29 cellular contexts compared by ENCODE assay signal in the genomic region with DNA sequence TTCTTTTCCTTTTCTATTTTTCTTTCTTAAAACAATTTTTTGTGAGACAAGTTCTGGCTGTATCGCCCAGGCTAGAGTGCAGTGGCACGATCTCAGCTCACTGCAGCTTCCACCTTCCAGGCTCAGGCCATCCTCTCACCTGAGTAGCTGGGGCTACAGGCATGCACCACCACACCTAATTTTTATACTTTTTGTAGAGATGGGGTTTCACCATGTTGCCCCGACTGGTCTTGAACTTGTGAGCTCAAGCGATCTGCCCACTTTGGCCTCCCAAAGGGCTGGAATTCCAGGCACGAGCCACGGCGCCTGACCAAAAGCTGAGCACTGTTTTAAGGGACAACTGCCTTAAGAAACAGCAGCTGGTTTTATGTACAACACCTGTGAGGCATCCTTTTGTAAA. TPM values are rescaled to one million over a fixed set of nuclear protein-coding genes. Genes with fewer than 3 reads are reported as not detected.
"Had no signal": no experiment of that assay in that cellular context is flagged by ENCODE, and none has a peak within 500 bp of the region (broad histone marks: within the 10 kb centered on the region; RNA-seq: fewer than 3 reads in every experiment).

No MANE protein-coding gene starts in this region.

- H3K27ac ChIP-seq: coronary artery, esophagus squamous epithelium, neutrophil, pancreas, sigmoid colon, testis, tibial artery, upper lobe of left lung, uterus had no signal

- ATAC-seq: left lobe of liver; mucosa of descending colon; natural killer cell treated with Interleukin-12 subunit alpha and Interleukin-12 subunit beta and Interleukin-15 and Interleukin-18, amount 100 ng/mL, for 72 hours; pancreas; stimulated activated effector memory CD8-positive, alpha-beta T cell treated with anti-CD3 and anti-CD28 coated beads, Interleukin-12 subunit alpha, Interleukin-12 subunit beta, amount 100 ng/mL, for 72 hours had no signal

- FAIRE-seq: endometrium, keratinocyte, pancreas had no signal

- H3K4me1 ChIP-seq: pancreas, sigmoid colon, testis, uterus had no signal

- H3K9me3 ChIP-seq: esophagus squamous epithelium, mucosa of descending colon, neutrophil, pancreas, sigmoid colon, testis, upper lobe of left lung, uterus had no signal

- DNase-seq: dermis blood vessel endothelial cell; effector memory CD4-positive, alpha-beta T cell; erythroblast; esophagus squamous epithelium; foreskin melanocyte; glutamatergic neuron; hypothalamus; immature natural killer cell; mucosa of descending colon; naive B cell; pancreas; retina; sigmoid colon; stimulated activated CD4-positive, alpha-beta T cell treated with anti-CD3 and anti-CD28 coated beads, Interleukin-2, amount 100 ng/mL, for 24 hours; stimulated activated CD4-positive, alpha-beta T cell treated with anti-CD3 and anti-CD28 coated beads, Interleukin-4, amount 100 ng/mL, for 24 hours; stimulated activated naive CD4-positive, alpha-beta T cell treated with Interleukin-2 at 50 U/mL for 16 hours; substantia nigra; testis; upper lobe of left lung; uterus had no signal

- H3K36me3 ChIP-seq: esophagus squamous epithelium, neutrophil, pancreas, sigmoid colon, tibial artery, upper lobe of left lung, uterus had no signal

- H3K4me3 ChIP-seq: coronary artery, esophagus squamous epithelium, lung, mucosa of descending colon, pancreas, sigmoid colon, testis, tibial artery, upper lobe of left lung, uterus had no signal

- H3K27me3 ChIP-seq: pancreas, testis, uterus had no signal

RNA-seq across cellular contexts. Expression of a gene that starts 9.3 kb away (rescaled TPM):
- polyA plus RNA-seq: immature natural killer cell had no signal
